ENCODE assay signal across 1 cellular context in the genomic region with DNA sequence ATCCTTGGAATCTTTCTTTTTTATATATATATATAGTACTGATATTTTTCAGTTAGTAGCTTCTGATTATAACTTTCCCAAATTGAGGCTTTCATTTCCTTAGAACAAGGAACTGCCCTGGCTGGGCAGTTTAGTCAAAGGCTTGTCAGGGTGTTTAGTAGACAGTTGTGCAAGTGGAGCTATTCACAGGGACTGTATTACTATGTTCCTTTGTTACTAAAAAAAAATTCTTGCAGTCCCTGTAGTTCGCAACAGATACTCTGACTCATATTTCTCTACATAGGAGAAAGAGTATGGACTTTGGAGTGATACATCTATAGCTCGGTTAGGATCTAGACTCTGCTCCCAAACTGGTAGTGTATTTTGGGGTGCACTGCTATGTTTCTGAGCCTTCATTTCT.
TF ChIP-seq lines count a peak whose summit lies in the region.

No MANE protein-coding gene starts in this region.

TF ChIP-seq in SK-N-SH, 30 proteins besides CTCF, POLR2A, EP300 and RAD21 (continued from another document):
- TF ChIP-seq, protein P1, sequence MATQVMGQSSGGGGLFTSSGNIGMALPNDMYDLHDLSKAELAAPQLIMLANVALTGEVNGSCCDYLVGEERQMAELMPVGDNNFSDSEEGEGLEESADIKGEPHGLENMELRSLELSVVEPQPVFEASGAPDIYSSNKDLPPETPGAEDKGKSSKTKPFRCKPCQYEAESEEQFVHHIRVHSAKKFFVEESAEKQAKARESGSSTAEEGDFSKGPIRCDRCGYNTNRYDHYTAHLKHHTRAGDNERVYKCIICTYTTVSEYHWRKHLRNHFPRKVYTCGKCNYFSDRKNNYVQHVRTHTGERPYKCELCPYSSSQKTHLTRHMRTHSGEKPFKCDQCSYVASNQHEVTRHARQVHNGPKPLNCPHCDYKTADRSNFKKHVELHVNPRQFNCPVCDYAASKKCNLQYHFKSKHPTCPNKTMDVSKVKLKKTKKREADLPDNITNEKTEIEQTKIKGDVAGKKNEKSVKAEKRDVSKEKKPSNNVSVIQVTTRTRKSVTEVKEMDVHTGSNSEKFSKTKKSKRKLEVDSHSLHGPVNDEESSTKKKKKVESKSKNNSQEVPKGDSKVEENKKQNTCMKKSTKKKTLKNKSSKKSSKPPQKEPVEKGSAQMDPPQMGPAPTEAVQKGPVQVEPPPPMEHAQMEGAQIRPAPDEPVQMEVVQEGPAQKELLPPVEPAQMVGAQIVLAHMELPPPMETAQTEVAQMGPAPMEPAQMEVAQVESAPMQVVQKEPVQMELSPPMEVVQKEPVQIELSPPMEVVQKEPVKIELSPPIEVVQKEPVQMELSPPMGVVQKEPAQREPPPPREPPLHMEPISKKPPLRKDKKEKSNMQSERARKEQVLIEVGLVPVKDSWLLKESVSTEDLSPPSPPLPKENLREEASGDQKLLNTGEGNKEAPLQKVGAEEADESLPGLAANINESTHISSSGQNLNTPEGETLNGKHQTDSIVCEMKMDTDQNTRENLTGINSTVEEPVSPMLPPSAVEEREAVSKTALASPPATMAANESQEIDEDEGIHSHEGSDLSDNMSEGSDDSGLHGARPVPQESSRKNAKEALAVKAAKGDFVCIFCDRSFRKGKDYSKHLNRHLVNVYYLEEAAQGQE (IDR thresholded peaks at IDR 0.05; ENCODE audit: low read depth, low read length): no peak
- TF ChIP-seq CHD2 (IDR thresholded peaks at IDR 0.05; ENCODE audit: low read length, partially characterized antibody) (no peak), FOSL2 (IDR thresholded peaks at IDR 0.05; ENCODE audit: borderline replicate concordance, low read depth) (no peak), GABPA (IDR thresholded peaks at IDR 0.05; ENCODE audit: low read depth) (no peak), YY1 (IDR thresholded peaks at IDR 0.05; ENCODE audit: low read depth) (no peak), SMC3 (IDR thresholded peaks at IDR 0.05; ENCODE audit: low read depth, low read length) (no peak), MXI1 (IDR thresholded peaks at IDR 0.05; ENCODE audit: low read depth, low read length) (no peak), MEF2A (IDR thresholded peaks at IDR 0.05; ENCODE audit: borderline replicate concordance, low read depth) (no peak), TEAD4 (IDR thresholded peaks at IDR 0.05; ENCODE audit: borderline replicate concordance, insufficient read depth) (no peak), TCF12 (IDR thresholded peaks at IDR 0.05) (no peak), NRF1 (IDR thresholded peaks at IDR 0.05; ENCODE audit: low read depth, low read length) (no peak), EZH2phosphoT487 (IDR thresholded peaks at IDR 0.05; ENCODE audit: borderline replicate concordance, low read depth) (no peak), FOXJ3 (CRISPR knock-in tag; IDR thresholded peaks at IDR 0.05) (no peak)
- TF ChIP-seq, protein P2, sequence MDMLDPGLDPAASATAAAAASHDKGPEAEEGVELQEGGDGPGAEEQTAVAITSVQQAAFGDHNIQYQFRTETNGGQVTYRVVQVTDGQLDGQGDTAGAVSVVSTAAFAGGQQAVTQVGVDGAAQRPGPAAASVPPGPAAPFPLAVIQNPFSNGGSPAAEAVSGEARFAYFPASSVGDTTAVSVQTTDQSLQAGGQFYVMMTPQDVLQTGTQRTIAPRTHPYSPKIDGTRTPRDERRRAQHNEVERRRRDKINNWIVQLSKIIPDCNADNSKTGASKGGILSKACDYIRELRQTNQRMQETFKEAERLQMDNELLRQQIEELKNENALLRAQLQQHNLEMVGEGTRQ (IDR thresholded peaks at IDR 0.05; ENCODE audit: borderline replicate concordance, low read depth, low read length): no peak
- TF ChIP-seq, protein P3, sequence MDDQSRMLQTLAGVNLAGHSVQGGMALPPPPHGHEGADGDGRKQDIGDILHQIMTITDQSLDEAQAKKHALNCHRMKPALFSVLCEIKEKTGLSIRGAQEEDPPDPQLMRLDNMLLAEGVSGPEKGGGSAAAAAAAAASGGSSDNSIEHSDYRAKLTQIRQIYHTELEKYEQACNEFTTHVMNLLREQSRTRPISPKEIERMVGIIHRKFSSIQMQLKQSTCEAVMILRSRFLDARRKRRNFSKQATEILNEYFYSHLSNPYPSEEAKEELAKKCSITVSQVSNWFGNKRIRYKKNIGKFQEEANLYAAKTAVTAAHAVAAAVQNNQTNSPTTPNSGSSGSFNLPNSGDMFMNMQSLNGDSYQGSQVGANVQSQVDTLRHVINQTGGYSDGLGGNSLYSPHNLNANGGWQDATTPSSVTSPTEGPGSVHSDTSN (IDR thresholded peaks at IDR 0.05): no peak
